Comparison of ENCODE assay signal across 8 cellular contexts in genomic region chr4:26822546-26822945, GRCh38. TPM values are rescaled to one million over a fixed set of nuclear protein-coding genes. Genes with fewer than 3 reads are reported as not detected.
DNase-seq lines count a peak whose midpoint lies in the region; ATAC-seq and TF ChIP-seq lines count a peak whose summit lies in the region.

No MANE protein-coding gene starts in this region.

- H3K36me3 Mint-ChIP-seq in naive thymus-derived CD8-positive, alpha-beta T cell: peaks cover 0 to 13% (median 13%) of the 10 kb centered on the region in 3 donors
- H3K36me3 Mint-ChIP-seq in H9 (ENCODE audit: insufficient read depth in 1 of 3, low read depth in 3 of 3): peaks cover 7 to 12% (median 10%) of the 10 kb centered on the region in 3 experiments

- no peak overlapping the region for H4K5ac ChIP-seq in H9 (ENCODE audit: insufficient read length, low read depth, low read length)

- no TSS peak for BruUV-seq in mammary epithelial cell (replicated peaks; lab: Mats Ljungman, UMichigan)

- WGBS in H9 (ENCODE audit: extremely low coverage, insufficient read length, low lambda C conversion rate): no CpG with 5 or more reads among the region's 6 CpGs
- WGBS in mammary epithelial cell (ENCODE audit: low coverage, missing lambda C conversion rate): 89% methylated on average over 6 of the region's 6 CpGs

- TF ChIP-seq POLR2A in NB4 (IDR thresholded peaks at IDR 0.05; ENCODE audit: extremely low read depth, insufficient read length): no peak

- peak; percentile 35 for ATAC-seq in GM18868 (IDR thresholded peaks at IDR 0.05; ENCODE audit: unreplicated experiment)
- ATAC-seq in HG02623 (IDR thresholded peaks at IDR 0.05; ENCODE audit: unreplicated experiment): peak; percentile 64
- ATAC-seq in naive thymus-derived CD8-positive, alpha-beta T cell: peak; percentile 42 to 47

- no peak overlapping the region for H3K4ac ChIP-seq in H9 (ENCODE audit: low read depth, low read length)

- H3K27me3 ChIP-seq in H9 (ENCODE audit: insufficient read depth, low read length) (no peaks in the 10 kb centered on the region), mammary epithelial cell (ENCODE audit: insufficient read depth, low read length) (no peaks in the 10 kb centered on the region)

- H2BK120ac ChIP-seq in H9 (ENCODE audit: low read depth, low read length, poor library complexity, severe bottlenecking): no peak overlapping the region

- H3T11ph ChIP-seq in H9 (ENCODE audit: low read length): no peak overlapping the region

- H3K18ac ChIP-seq in H9 (ENCODE audit: insufficient read length, low read depth, low read length): no peak overlapping the region

- H3K4me2 ChIP-seq in H9 (ENCODE audit: insufficient read depth, insufficient read length, low read length): no peak overlapping the region
- no peak overlapping the region for H3K4me2 ChIP-seq in mammary epithelial cell (ENCODE audit: insufficient read depth, low read depth, low read length)

- H4K8ac ChIP-seq in H9 (replicated peaks; ENCODE audit: insufficient read length, low read depth, low read length): no peak overlapping the region

- no peak overlapping the region for H2BK20ac ChIP-seq in H9 (ENCODE audit: low read depth, low read length, poor library complexity, severe bottlenecking)

- TF ChIP-seq CTCF in NB4 (IDR thresholded peaks at IDR 0.05; ENCODE audit: low read depth, low read length) (no peak), H9 (conservative IDR thresholded peaks at IDR 0.05) (no peak), mammary epithelial cell (conservative IDR thresholded peaks at IDR 0.05 in 1 of 2, IDR thresholded peaks at IDR 0.05 in 1 of 2; ENCODE audit: extremely low read depth in 1 of 2, insufficient read depth in 1 of 2, low read depth in 1 of 2, low read length in 2 of 2) (no peak)

- H3K27me3 Mint-ChIP-seq in naive thymus-derived CD8-positive, alpha-beta T cell: peaks cover 0 to 2% (median 0%) of the 10 kb centered on the region in 5 donors
- peaks cover 15% of the 10 kb centered on the region for H3K27me3 Mint-ChIP-seq in H9 (ENCODE audit: low read depth)

- H3K9me3 ChIP-seq in H9 (ENCODE audit: control insufficient read depth, low read depth, low read length) (no peaks in the 10 kb centered on the region), mammary epithelial cell (replicated peaks; ENCODE audit: insufficient read depth, low read length) (no peaks in the 10 kb centered on the region)

- H3K4me1 ChIP-seq in H9 (ENCODE audit: insufficient read depth, low read length): peaks cover 6% of the 10 kb centered on the region; the same call in 1 of the 2 replicates
- no peaks in the 10 kb centered on the region for H3K4me1 ChIP-seq in mammary epithelial cell (ENCODE audit: insufficient read depth, low read length)

- CTCF ChIA-PET in mammary epithelial cell (lab: Charles Lee; ENCODE audit: low non-redundant PET): no interaction called here

- H3K56ac ChIP-seq in H9 (ENCODE audit: insufficient read length, low read depth, low read length): no peak overlapping the region

- H3K9ac ChIP-seq in H9 (ENCODE audit: extremely low read depth, insufficient read length, low read length): no peak overlapping the region
- H3K9ac ChIP-seq in mammary epithelial cell (ENCODE audit: insufficient read depth, low read length): no peak overlapping the region

- no peak overlapping the region for H4K91ac ChIP-seq in H9 (ENCODE audit: insufficient read length, low read depth, low read length)

- in situ Hi-C loops in mammary epithelial cell (cut with MboI; ENCODE audit: low sequenced_read_pairs in 2 of 2): no loop called here

- H4K20me1 ChIP-seq in H9 (ENCODE audit: control insufficient read depth, insufficient read depth, insufficient read length) (no peaks in the 10 kb centered on the region), mammary epithelial cell (ENCODE audit: insufficient read depth, low read length) (no peaks in the 10 kb centered on the region)

- H3K23me2 ChIP-seq in H9 (ENCODE audit: insufficient read length, low read depth, low read length, poor library complexity, severe bottlenecking): no peaks in the 10 kb centered on the region

- H3K36me3 ChIP-seq in mammary epithelial cell (ENCODE audit: insufficient read depth, low read length): no peaks in the 10 kb centered on the region

- dilution Hi-C loops in mammary epithelial cell (cut with HindIII; ENCODE audit: low sequenced_read_pairs): no loop called here

- H3K14ac ChIP-seq in H9 (ENCODE audit: insufficient read depth, low read length): no peak overlapping the region

- H2AK5ac ChIP-seq in H9 (ENCODE audit: insufficient read length, low read length): no peak overlapping the region

- DNase-seq in NB4 (ENCODE audit: low read depth) (peak; percentile 49), H9 (no peak), mammary epithelial cell (no peak), NCI-H2171 treated with DMSO at 0.1 percent for 48 hours (lab: John Stamatoyannopoulos, UW) (no peak), COLO668 (lab: John Stamatoyannopoulos, UW; ENCODE audit: unreplicated experiment) (no peak)
- DNase-seq in naive thymus-derived CD8-positive, alpha-beta T cell: peak in 2 of 10 donors; percentile 4 to 5

- POLR2A ChIA-PET in naive thymus-derived CD8-positive, alpha-beta T cell (lab: Charles Lee): interaction anchor here (0.8 kb wide), 1 partner anchor 364 kb away, joined by 5 read pairs; no protein-coding TSS in a partner anchor

- peaks cover 3 to 55% (median 13%) of the 10 kb centered on the region in 4 donors for H3K4me1 Mint-ChIP-seq in naive thymus-derived CD8-positive, alpha-beta T cell
- H3K4me1 Mint-ChIP-seq in H9: peaks cover 17 to 23% of the 10 kb centered on the region in 2 experiments

- no peaks in the 10 kb centered on the region for H3K79me1 ChIP-seq in H9 (ENCODE audit: insufficient read depth, low read depth, low read length, poor library complexity, severe bottlenecking)

- H3K27ac ChIP-seq in H9 (ENCODE audit: insufficient read length, low read depth, low read length): no peak overlapping the region
- H3K27ac ChIP-seq in mammary epithelial cell (ENCODE audit: insufficient read depth, low read depth, low read length): no peak overlapping the region

- H3K79me2 ChIP-seq in H9 (ENCODE audit: insufficient read depth, low read length) (no peaks in the 10 kb centered on the region), mammary epithelial cell (ENCODE audit: insufficient read depth, low read length) (no peaks in the 10 kb centered on the region)

- H3K4me3 ChIP-seq in NB4 (ENCODE audit: low read depth, low read length) (no peak overlapping the region), mammary epithelial cell (replicated peaks in 1 of 3; ENCODE audit: insufficient read depth in 1 of 3, low read depth in 2 of 3, low read length in 3 of 3) (no peak overlapping the region)

- peak overlapping the region in 2 of 10 donors; percentile 4 to 41 for H3K27ac Mint-ChIP-seq in naive thymus-derived CD8-positive, alpha-beta T cell
- H3K27ac Mint-ChIP-seq in H9: peak overlapping the region in 1 of 3 experiments; percentile 36; a peak in 2 of 7 replicates

- H3K9me3 Mint-ChIP-seq in naive thymus-derived CD8-positive, alpha-beta T cell: peaks cover 0 to 19% (median 11%) of the 10 kb centered on the region in 9 donors
- peaks cover 12 to 16% of the 10 kb centered on the region in 2 experiments for H3K9me3 Mint-ChIP-seq in H9

- no peak overlapping the region for H2BK5ac ChIP-seq in H9 (ENCODE audit: insufficient read length, low read length)

- H2BK12ac ChIP-seq in H9 (ENCODE audit: insufficient read length, low read depth, low read length): no peak overlapping the region

- no peak overlapping the region for H2BK15ac ChIP-seq in H9 (ENCODE audit: low read depth, low read length)

- intact Hi-C loops in mammary epithelial cell (cut with micrococcal nuclease): no loop called here

- no peak overlapping the region for H3K23ac ChIP-seq in H9 (ENCODE audit: insufficient read length, low read depth, low read length)

- H2AFZ ChIP-seq in H9 (ENCODE audit: low read length) (no peak overlapping the region), mammary epithelial cell (ENCODE audit: low read depth, low read length) (no peak overlapping the region)

- H3K4me3 Mint-ChIP-seq in naive thymus-derived CD8-positive, alpha-beta T cell: peak overlapping the region in 4 of 10 donors; percentile 14 to 64 (median 28)
- H3K4me3 Mint-ChIP-seq in H9: no peak overlapping the region

RNA-seq across cellular contexts. Expression of gene STIM2, which starts 38.1 kb away (rescaled TPM):
- total RNA-seq in naive thymus-derived CD8-positive, alpha-beta T cell: 100 to 1,000 TPM; 105 TPM
- 10 to 100 TPM; 22.2 to 35.4 (median 33.0) TPM for polyA plus RNA-seq in naive thymus-derived CD8-positive, alpha-beta T cell
- total RNA-seq in H9 (2021) (25.8 and 26.2 TPM in 2 replicates), mammary epithelial cell (10 to 100 TPM; 37.9 to 56.0 TPM)
- polyA plus RNA-seq in mammary epithelial cell: 28.3 TPM
- polyA minus RNA-seq in mammary epithelial cell: 18.9 TPM
